Comparison of ENCODE assay signal across 1 cellular context in the genomic region with DNA sequence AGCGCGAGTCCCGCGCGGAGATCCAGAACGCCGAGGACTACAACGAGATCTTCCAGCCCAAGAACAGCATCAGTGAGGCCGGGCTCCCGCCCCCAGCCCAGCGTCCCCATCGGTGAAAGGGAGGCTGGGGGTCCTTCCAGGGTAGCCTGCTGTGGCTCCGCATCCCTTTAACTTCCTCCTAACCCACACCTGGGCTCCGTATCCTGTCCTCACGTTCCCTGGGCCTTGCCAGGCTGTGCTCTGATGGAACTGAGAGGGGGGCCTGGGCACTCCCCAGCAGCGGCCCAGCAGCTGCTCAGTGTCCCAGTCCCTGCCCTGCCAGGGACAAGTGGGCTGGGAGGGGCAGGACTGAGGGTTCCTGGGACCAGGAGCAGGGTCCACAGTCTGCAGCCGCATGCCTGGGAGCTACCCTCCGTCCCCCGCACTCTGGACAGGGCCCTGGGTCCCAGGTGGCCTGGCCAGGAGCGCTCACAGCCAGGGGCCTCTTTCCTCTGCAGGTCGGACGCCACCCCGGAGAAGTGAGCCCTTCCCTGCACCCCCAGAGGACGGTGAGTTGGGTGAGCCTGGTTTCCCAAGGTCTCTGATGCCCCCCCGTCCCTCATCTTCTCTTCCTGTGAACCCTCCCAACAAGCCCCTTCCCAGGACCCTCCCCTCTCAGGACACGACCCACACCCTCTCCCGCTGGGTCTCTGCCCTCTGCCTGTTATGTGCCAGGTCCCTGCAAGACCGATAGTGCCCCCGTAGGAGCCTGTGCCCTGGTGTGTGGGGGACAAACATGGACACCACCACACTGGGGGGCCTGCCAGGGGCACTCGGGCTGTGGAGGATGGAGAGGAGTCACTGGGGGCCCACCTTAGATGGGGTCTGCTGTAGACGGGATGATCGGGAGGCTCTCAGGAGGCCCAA.
A peak's percentile ranks its signal among the peaks of the same experiment; 100 is the strongest.
TF ChIP-seq lines count a peak whose summit lies in the region.

No MANE protein-coding gene starts in this region.

TF ChIP-seq in HEK293, 187 proteins besides CTCF, POLR2A, EP300 and RAD21 (continued from another document):
- TF ChIP-seq, protein P1, sequence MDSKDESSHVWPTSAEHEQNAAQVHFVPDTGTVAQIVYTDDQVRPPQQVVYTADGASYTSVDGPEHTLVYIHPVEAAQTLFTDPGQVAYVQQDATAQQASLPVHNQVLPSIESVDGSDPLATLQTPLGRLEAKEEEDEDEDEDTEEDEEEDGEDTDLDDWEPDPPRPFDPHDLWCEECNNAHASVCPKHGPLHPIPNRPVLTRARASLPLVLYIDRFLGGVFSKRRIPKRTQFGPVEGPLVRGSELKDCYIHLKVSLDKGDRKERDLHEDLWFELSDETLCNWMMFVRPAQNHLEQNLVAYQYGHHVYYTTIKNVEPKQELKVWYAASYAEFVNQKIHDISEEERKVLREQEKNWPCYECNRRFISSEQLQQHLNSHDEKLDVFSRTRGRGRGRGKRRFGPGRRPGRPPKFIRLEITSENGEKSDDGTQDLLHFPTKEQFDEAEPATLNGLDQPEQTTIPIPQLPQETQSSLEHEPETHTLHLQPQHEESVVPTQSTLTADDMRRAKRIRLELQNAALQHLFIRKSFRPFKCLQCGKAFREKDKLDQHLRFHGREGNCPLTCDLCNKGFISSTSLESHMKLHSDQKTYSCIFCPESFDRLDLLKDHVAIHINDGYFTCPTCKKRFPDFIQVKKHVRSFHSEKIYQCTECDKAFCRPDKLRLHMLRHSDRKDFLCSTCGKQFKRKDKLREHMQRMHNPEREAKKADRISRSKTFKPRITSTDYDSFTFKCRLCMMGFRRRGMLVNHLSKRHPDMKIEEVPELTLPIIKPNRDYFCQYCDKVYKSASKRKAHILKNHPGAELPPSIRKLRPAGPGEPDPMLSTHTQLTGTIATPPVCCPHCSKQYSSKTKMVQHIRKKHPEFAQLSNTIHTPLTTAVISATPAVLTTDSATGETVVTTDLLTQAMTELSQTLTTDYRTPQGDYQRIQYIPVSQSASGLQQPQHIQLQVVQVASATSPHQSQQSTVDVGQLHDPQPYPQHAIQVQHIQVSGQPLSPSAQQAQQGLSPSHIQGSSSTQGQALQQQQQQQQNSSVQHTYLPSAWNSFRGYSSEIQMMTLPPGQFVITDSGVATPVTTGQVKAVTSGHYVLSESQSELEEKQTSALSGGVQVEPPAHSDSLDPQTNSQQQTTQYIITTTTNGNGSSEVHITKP (tag by site-specific recombination; IDR thresholded peaks at IDR 0.05): peak; percentile 45; the same call in 1 of the 2 replicates
- TF ChIP-seq ZNF202 (tag by site-specific recombination; IDR thresholded peaks at IDR 0.05; ENCODE audit: borderline replicate concordance) (no peak), ZBTB48 (tag by site-specific recombination; IDR thresholded peaks at IDR 0.05) (no peak), HOXC10 (CRISPR knock-in tag; IDR thresholded peaks at IDR 0.05) (no peak), ZNF571 (tag by site-specific recombination; IDR thresholded peaks at IDR 0.05) (no peak), KLF8 (tag by site-specific recombination; IDR thresholded peaks at IDR 0.05) (no peak), ZNF600 (tag by site-specific recombination; IDR thresholded peaks at IDR 0.05) (peak; percentile 48; the same call in 1 of the 2 replicates), ZNF175 (tag by site-specific recombination; IDR thresholded peaks at IDR 0.05) (no peak), RBAK (tag by site-specific recombination; IDR thresholded peaks at IDR 0.05) (no peak), KLF7 (tag by site-specific recombination; IDR thresholded peaks at IDR 0.05; ENCODE audit: borderline replicate concordance) (no peak)
